In the genomic region with DNA sequence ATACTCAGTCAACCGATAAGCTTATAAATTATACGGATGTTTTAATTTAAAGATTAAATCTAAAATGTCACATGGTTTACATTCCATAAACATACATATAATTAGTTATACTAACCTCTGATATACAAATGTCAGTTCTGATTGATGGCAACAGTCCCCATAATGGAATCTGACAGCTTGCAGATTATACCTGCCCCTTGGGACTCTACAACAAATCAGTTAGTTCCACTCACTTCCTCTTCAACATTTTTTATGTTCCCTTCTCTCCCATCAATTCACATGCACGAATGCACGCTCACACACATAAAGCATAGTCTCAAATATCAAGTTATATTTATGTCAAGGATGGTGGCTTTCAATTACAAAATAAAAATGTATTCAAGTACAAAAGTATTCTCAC, we compare ENCODE assay signal across 14 cellular contexts.
"Had no signal": no experiment of that assay in that cellular context is flagged by ENCODE, and none has a peak within 500 bp of the region (broad histone marks: within the 10 kb centered on the region; RNA-seq: fewer than 3 reads in every experiment).

No MANE protein-coding gene starts in this region.

- H3K9me3 ChIP-seq: colonic mucosa, heart left ventricle, left ventricle myocardium inferior, testis had no signal

- H3K4me3 ChIP-seq: colonic mucosa, heart left ventricle, left ventricle myocardium inferior, testis had no signal

- H3K36me3 ChIP-seq: colonic mucosa, heart left ventricle, left ventricle myocardium inferior had no signal

- H3K27me3 ChIP-seq: colonic mucosa, heart left ventricle, testis had no signal

- H3K4me1 ChIP-seq: colonic mucosa, testis had no signal

- DNase-seq: activated CD4-positive, alpha-beta T cell treated with anti-CD3 and anti-CD28 coated beads, Interleukin-2, amount 10 ng/mL, durations not matched to agents 7 days and 5 days; activated CD4-positive, CD25-positive, alpha-beta regulatory T cell; activated CD8-positive, alpha-beta memory T cell treated with anti-CD3 and anti-CD28 coated beads for 24 hours; activated naive CD4-positive, alpha-beta T cell treated with anti-CD3 and anti-CD28 coated beads, Interleukin-2, amount 50 U/mL, for 16 hours; caudate nucleus; colonic mucosa; foreskin melanocyte; heart left ventricle; islet precursor cell; left ventricle myocardium inferior; mesenchymal stem cell; stimulated activated CD4-positive, alpha-beta T cell treated with anti-CD3 and anti-CD28 coated beads, Interleukin-4, amount 100 ng/mL, for 1 hour; stimulated activated naive CD8-positive, alpha-beta T cell treated with anti-CD3 and anti-CD28 coated beads, Interleukin-15, amount 100 ng/mL, for 72 hours; testis had no signal

- H3K27ac ChIP-seq: colonic mucosa, heart left ventricle, left ventricle myocardium inferior, testis had no signal
